9 cellular contexts compared by ENCODE assay signal in the genomic region with DNA sequence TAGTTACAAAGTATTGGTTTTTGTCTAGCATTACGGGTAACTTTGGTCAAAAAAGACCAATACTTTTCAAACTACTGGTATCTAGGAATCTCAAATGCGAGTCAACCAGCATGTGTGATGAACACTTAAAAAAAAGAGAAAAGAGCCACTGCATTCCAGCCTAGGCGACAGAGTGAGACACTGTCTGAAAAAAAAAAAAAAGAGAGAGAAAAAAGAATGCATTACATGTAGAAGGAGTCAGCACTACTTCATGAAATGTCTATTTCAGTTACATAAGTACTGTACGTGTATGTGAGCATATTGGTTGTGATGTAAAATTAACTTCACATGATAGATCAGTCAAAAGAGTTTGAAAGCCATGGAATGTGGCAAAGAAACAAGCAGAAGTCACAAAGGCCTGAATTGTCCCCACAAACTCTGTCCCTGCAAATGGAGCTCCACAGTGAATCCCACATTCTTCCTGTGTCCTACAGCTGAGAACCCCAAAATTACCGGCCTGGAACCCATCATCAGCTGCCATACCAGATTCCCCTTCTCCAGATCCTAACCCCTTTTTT. TPM values are rescaled to one million over a fixed set of nuclear protein-coding genes. Genes with fewer than 3 reads are reported as not detected.
A peak's percentile ranks its signal among the peaks of the same experiment; 100 is the strongest.
DNase-seq lines count a peak whose midpoint lies in the region; ATAC-seq and TF ChIP-seq lines count a peak whose summit lies in the region.
"Had no signal": no experiment of that assay in that cellular context is flagged by ENCODE, and none has a peak within 500 bp of the region (broad histone marks: within the 10 kb centered on the region; RNA-seq: fewer than 3 reads in every experiment).

No MANE protein-coding gene starts in this region.

- no peaks in the 10 kb centered on the region for H3K36me3 ChIP-seq in CD8-positive, alpha-beta memory T cell (ENCODE audit: insufficient read depth, low read length)
- no peaks in the 10 kb centered on the region for H3K36me3 ChIP-seq in NT2/D1 (ENCODE audit: insufficient read depth, insufficient read length, low read length)

- H3K27ac Mint-ChIP-seq in CD8-positive, alpha-beta memory T cell, result peak overlapping the region; percentile 4 to 97 (median 82)
- H3K27ac Mint-ChIP-seq in endothelial cell (ENCODE audit: unreplicated experiment) (peak overlapping the region; percentile 22), osteocyte (ENCODE audit: unreplicated experiment) (peak overlapping the region; percentile 53)

- TF ChIP-seq CTCF in endothelial cell (IDR thresholded peaks at IDR 0.05; ENCODE audit: unreplicated experiment) (no peak), osteocyte (IDR thresholded peaks at IDR 0.05) (no peak), omental fat pad (IDR thresholded peaks at IDR 0.05) (no peak)

- H3K4me1 ChIP-seq in CD8-positive, alpha-beta memory T cell (ENCODE audit: insufficient read depth, low read length), result peaks cover 34% of the 10 kb centered on the region
- no peaks in the 10 kb centered on the region for H3K4me1 ChIP-seq in NT2/D1 (ENCODE audit: insufficient read depth, insufficient read length)

- ATAC-seq in omental fat pad (ENCODE audit: low FRiP score), result no peak
- ATAC-seq in HG02973 (IDR thresholded peaks at IDR 0.05; ENCODE audit: unreplicated experiment), result no peak

- DNase-seq in CD8-positive, alpha-beta memory T cell, result no peak
- DNase-seq in NT2/D1 (ENCODE audit: low read depth, low spot score), result no peak
- DNase-seq in endothelial cell (ENCODE audit: low spot score), result no peak
- no peak for DNase-seq in osteocyte (ENCODE audit: extremely low spot score, unreplicated experiment)
- no peak for DNase-seq in omental fat pad (ENCODE audit: low spot score)
- no peak for DNase-seq in A172 (ENCODE audit: low spot score)
- DNase-seq in erythroblast (lab: John Stamatoyannopoulos, UW), result no peak
- DNase-seq: NCI-H2171 had no signal

- peak overlapping the region; percentile 68 for H3K4me3 ChIP-seq in CD8-positive, alpha-beta memory T cell (ENCODE audit: low read length)
- peak overlapping the region; percentile 30 for H3K4me3 ChIP-seq in NT2/D1 (ENCODE audit: insufficient read length, low read depth)

- no peak overlapping the region for H3K9ac ChIP-seq in NT2/D1 (ENCODE audit: insufficient read length, low read depth)

- CTCF ChIA-PET in CD8-positive, alpha-beta memory T cell (lab: Charles Lee), result interaction anchor here (1.6 to 4.1 kb wide), 3 partner anchors 9 to 45 kb away, joined by 5 to 29 read pairs (median 10); partner anchors contain the start of gene SSBP1

- TF ChIP-seq POLR2A in erythroblast (IDR thresholded peaks at IDR 0.05; ENCODE audit: low read length), result no peak

- H3K4me1 Mint-ChIP-seq in CD8-positive, alpha-beta memory T cell, result peaks cover 48 to 64% (median 62%) of the 10 kb centered on the region in 3 donors
- H3K4me1 Mint-ChIP-seq in endothelial cell (ENCODE audit: unreplicated experiment) (peaks cover 80% of the 10 kb centered on the region), osteocyte (ENCODE audit: unreplicated experiment) (peaks cover 49% of the 10 kb centered on the region)

- H3K9me3 Mint-ChIP-seq in CD8-positive, alpha-beta memory T cell, result no peaks in the 10 kb centered on the region
- H3K9me3 Mint-ChIP-seq in endothelial cell (ENCODE audit: unreplicated experiment), result no peaks in the 10 kb centered on the region
- H3K9me3 Mint-ChIP-seq in osteocyte (ENCODE audit: unreplicated experiment), result no peaks in the 10 kb centered on the region

- H3K36me3 Mint-ChIP-seq in CD8-positive, alpha-beta memory T cell, result peaks cover 0 to 21% (median 8%) of the 10 kb centered on the region in 3 donors
- H3K36me3 Mint-ChIP-seq in endothelial cell (ENCODE audit: low read depth, unreplicated experiment) (peaks cover 4% of the 10 kb centered on the region), osteocyte (ENCODE audit: unreplicated experiment) (no peaks in the 10 kb centered on the region)

- peak overlapping the region; percentile 87 to 93 (median 91) for H3K4me3 Mint-ChIP-seq in CD8-positive, alpha-beta memory T cell
- H3K4me3 Mint-ChIP-seq in endothelial cell (ENCODE audit: unreplicated experiment) (peak overlapping the region; percentile 89), osteocyte (ENCODE audit: unreplicated experiment) (peak overlapping the region; percentile 73)

- POLR2A ChIA-PET in CD8-positive, alpha-beta memory T cell (lab: Charles Lee), result interaction anchor here (2.7 kb wide), 1 partner anchor 38 kb away, joined by 22 read pairs; the partner anchor contains the start of gene SSBP1

- no peak overlapping the region for H3K27ac ChIP-seq in CD8-positive, alpha-beta memory T cell (ENCODE audit: low read depth, low read length)

- no peaks in the 10 kb centered on the region for H3K9me3 ChIP-seq in CD8-positive, alpha-beta memory T cell (ENCODE audit: low read length)
- no peaks in the 10 kb centered on the region for H3K9me3 ChIP-seq in NT2/D1 (ENCODE audit: insufficient read depth, low read length)

- H3K27me3 ChIP-seq in CD8-positive, alpha-beta memory T cell (ENCODE audit: insufficient read depth, low read length, poor library complexity, severe bottlenecking), result no peaks in the 10 kb centered on the region
- H3K27me3 ChIP-seq in NT2/D1 (ENCODE audit: insufficient read depth, insufficient read length), result peaks cover 17% of the 10 kb centered on the region

- H3K27me3 Mint-ChIP-seq in CD8-positive, alpha-beta memory T cell, result peaks cover 3 to 4% of the 10 kb centered on the region in 2 donors
- H3K27me3 Mint-ChIP-seq in endothelial cell (ENCODE audit: unreplicated experiment), result peaks cover 11% of the 10 kb centered on the region
- H3K27me3 Mint-ChIP-seq in osteocyte (ENCODE audit: unreplicated experiment), result no peaks in the 10 kb centered on the region

RNA-seq across cellular contexts. Expression of gene DENND11, which starts 1.6 kb away (rescaled TPM):
- total RNA-seq in CD8-positive, alpha-beta memory T cell, result 10 to 100 TPM; 25.9 to 27.4 TPM
- 17.3 TPM for polyA plus RNA-seq in CD8-positive, alpha-beta memory T cell
- total RNA-seq in endothelial cell (ENCODE audit: unreplicated experiment) (77.0 TPM), osteocyte (10.6 and 12.3 TPM in 2 replicates), omental fat pad (10 to 100 TPM; 12.4 to 28.4 (median 19.6) TPM)
- 7.5 and 8.7 TPM in 2 replicates for total RNA-seq in A172 (2014; rRNA removed; shearing (Covaris generic))

RNA-seq across cellular contexts. Expression of gene WEE2, which starts 7.8 kb away (rescaled TPM):
- total RNA-seq in CD8-positive, alpha-beta memory T cell, result not detected
- polyA plus RNA-seq in CD8-positive, alpha-beta memory T cell, result not detected
- total RNA-seq in endothelial cell (ENCODE audit: unreplicated experiment) (0.33 TPM), osteocyte (not detected in 2 replicates), omental fat pad (under 1 TPM in 1 of 4 donors, not detected in 3; 0.79 TPM)
- 0.05 TPM in 1 of 2 replicates, not detected in the other for total RNA-seq in A172 (2014; rRNA removed; shearing (Covaris generic))

RNA-seq across cellular contexts. Expression of gene SSBP1, which starts 37.8 kb away (rescaled TPM):
- 100 to 1,000 TPM; 284 to 291 TPM for total RNA-seq in CD8-positive, alpha-beta memory T cell
- 331 TPM for polyA plus RNA-seq in CD8-positive, alpha-beta memory T cell
- total RNA-seq in endothelial cell (ENCODE audit: unreplicated experiment) (130 TPM), osteocyte (96.4 and 112 TPM in 2 replicates), omental fat pad (100 to 1,000 TPM in 2 of 4 donors, 10 to 100 TPM in 2; 76.8 to 106 (median 92.0) TPM)
- 380 and 429 TPM in 2 replicates for total RNA-seq in A172 (2014; rRNA removed; shearing (Covaris generic))

Comparison
In these comparisons a context has a peak if more than half of its experiments do, and no peak if none do; other contexts are left out.
1. H3K27ac Mint-ChIP-seq: peak in every context shown above with its lines; median percentile 82 in CD8-positive, alpha-beta memory T cell; 53 in osteocyte; 22 in endothelial cell.